Comparison of ENCODE assay signal across 23 cellular contexts in the genomic region with DNA sequence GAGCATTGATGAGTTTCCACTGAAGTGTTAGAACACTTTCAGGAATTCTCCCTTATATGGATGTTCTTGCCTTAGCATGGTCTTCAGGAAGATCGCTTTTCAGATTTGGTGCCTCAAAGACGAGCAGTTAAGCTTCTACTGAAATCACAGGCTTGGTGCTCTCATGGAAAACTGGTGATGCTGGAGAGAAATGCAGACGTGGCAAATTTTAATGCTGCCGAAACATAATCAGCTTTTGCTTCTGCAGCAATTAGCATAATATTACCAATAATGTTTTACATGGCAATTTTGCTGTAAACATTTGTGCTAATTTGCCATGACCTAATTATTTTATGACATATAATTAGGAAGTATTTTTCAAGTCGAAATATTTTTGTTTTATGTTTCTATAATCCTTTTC.
A peak's percentile ranks its signal among the peaks of the same experiment; 100 is the strongest.
DNase-seq lines count a peak whose midpoint lies in the region; ATAC-seq, FAIRE-seq and TF ChIP-seq lines count a peak whose summit lies in the region.
"Had no signal": no experiment of that assay in that cellular context is flagged by ENCODE, and none has a peak within 500 bp of the region (broad histone marks: within the 10 kb centered on the region; RNA-seq: fewer than 3 reads in every experiment).

No MANE protein-coding gene starts in this region.

- TF ChIP-seq EP300 in HepG2 (IDR thresholded peaks at IDR 0.05; ENCODE audit: low read depth in 2 of 2, low read length in 2 of 2) (no peak), HepG2 (CRISPR knock-in tag; IDR thresholded peaks at IDR 0.05; ENCODE audit: borderline replicate concordance) (no peak), K562 (IDR thresholded peaks at IDR 0.05; ENCODE audit: low read length) (no peak)

- H3K4me1 ChIP-seq in HepG2 (ENCODE audit: insufficient read depth, low read length) (no peaks in the 10 kb centered on the region), right lobe of liver (no peaks in the 10 kb centered on the region), K562 (replicated peaks in 1 of 2; ENCODE audit: control insufficient read depth in 2 of 2, insufficient read depth in 2 of 2, low read length in 2 of 2) (no peaks in the 10 kb centered on the region)
- H3K4me1 ChIP-seq: BE2C had no signal

- DNase-seq in HepG2 (ENCODE audit: low spot score) = no peak
- no peak for DNase-seq in right lobe of liver
- no peak for DNase-seq in K562 (ENCODE audit: extremely low read depth in 1 of 4, low spot score in 3 of 4)
- DNase-seq in UCSD-AML1 (lab: John Stamatoyannopoulos, UW; ENCODE audit: unreplicated experiment) = no peak
- DNase-seq in EL = no peak
- DNase-seq: ACHN; BE2C; C1 segment of cervical spinal cord; CD4-positive, alpha-beta memory T cell; CD4-positive, CD25-positive, alpha-beta regulatory T cell; CD8-positive, alpha-beta memory T cell; COR-L47; DMS 273 treated with DMSO at 0.1 percent for 48 hours; DMS153; DMS53; DMS79; DND-41; GF-D8 had no signal

- H4K20me1 ChIP-seq in HepG2 (ENCODE audit: insufficient read depth, low read length) (no peaks in the 10 kb centered on the region), K562 (replicated peaks; ENCODE audit: control insufficient read depth, insufficient read depth, low read length) (no peaks in the 10 kb centered on the region)
- H4K20me1 ChIP-seq: BLaER1 had no signal

- intact Hi-C loops in HepG2 (cut with micrococcal nuclease; ENCODE audit: unreplicated experiment) (no loop called here), right lobe of liver (cut with DNase I) (no loop called here), K562 (cut with micrococcal nuclease) (no loop called here)

- no peaks in the 10 kb centered on the region for H3K9me1 ChIP-seq in K562 (ENCODE audit: control insufficient read depth, insufficient read depth, low read length)

- H3K79me2 ChIP-seq in HepG2 (ENCODE audit: insufficient read depth, low read length) = no peaks in the 10 kb centered on the region
- no peaks in the 10 kb centered on the region for H3K79me2 ChIP-seq in K562 (ENCODE audit: control insufficient read depth, insufficient read depth, low read length)

- H2AFZ ChIP-seq in HepG2 (ENCODE audit: low read length) = no peak overlapping the region
- H2AFZ ChIP-seq in K562 (ENCODE audit: low read depth, low read length) = no peak overlapping the region

- H3K9ac ChIP-seq in HepG2 (ENCODE audit: insufficient read depth, low read depth, low read length) (no peak overlapping the region), K562 (ENCODE audit: insufficient read depth in 1 of 2, low read depth in 2 of 2, low read length in 2 of 2) (no peak overlapping the region)
- H3K9ac ChIP-seq: BLaER1 had no signal

- 17% methylated on average over 5 of the region's 5 CpGs for WGBS in HepG2 (ENCODE audit: low lambda C conversion rate)
- WGBS in right lobe of liver (ENCODE audit: insufficient coverage, low coverage, low lambda C conversion rate, missing lambda C conversion rate) = 52% methylated on average over 5 of the region's 5 CpGs
- WGBS in K562 (ENCODE audit: insufficient coverage, low coverage, missing lambda C conversion rate) = 3% methylated on average over 5 of the region's 5 CpGs

- in situ Hi-C loops in HepG2 (cut with HindIII; ENCODE audit: extremely low pct_ligation_motif_present, low pct_unique_long_range_greater_than_20kb) (no loop called here), K562 (cut with MboI) (no loop called here)

- peaks cover 0 to 7% of the 10 kb centered on the region in 2 experiments; a peak in 4 of 5 replicates for H3K27me3 ChIP-seq in HepG2 (ENCODE audit: control insufficient read depth in 1 of 2, insufficient read depth in 2 of 2, low read length in 2 of 2)
- no peaks in the 10 kb centered on the region for H3K27me3 ChIP-seq in right lobe of liver
- H3K27me3 ChIP-seq in K562 (ENCODE audit: control insufficient read depth in 2 of 2, insufficient read depth in 2 of 2, low read length in 2 of 2) = peaks cover 0 to 14% of the 10 kb centered on the region in 2 experiments; a peak in 3 of 5 replicates
- H3K27me3 ChIP-seq: BLaER1 had no signal

- FAIRE-seq in HepG2 (lab: Jason Lieb, UNC) (no peak), K562 (lab: Jason Lieb, UNC) (no peak)
- FAIRE-seq: G401.6, GM12891, GM19239 had no signal

- BruUV-seq in HepG2 (replicated peaks; lab: Mats Ljungman, UMichigan) (no TSS peak), K562 (replicated peaks; lab: Mats Ljungman, UMichigan) (no TSS peak)

- POLR2A ChIA-PET in HepG2 (lab: Yijun Ruan, JAX) (no interaction called here), K562 (lab: Yijun Ruan, JAX) (no interaction called here)

- CTCF ChIA-PET in HepG2 (lab: Yijun Ruan, JAX; ENCODE audit: low intra/inter-chr PET ratio, low total read pairs) (no interaction called here), K562 (lab: Yijun Ruan, JAX; ENCODE audit: low intra/inter-chr PET ratio) (no interaction called here)

- H3K4me2 ChIP-seq in HepG2 (ENCODE audit: low read depth, low read length) (no peak overlapping the region), K562 (ENCODE audit: insufficient read depth, low read length) (no peak overlapping the region)
- H3K4me2 ChIP-seq: BLaER1 had no signal

- H3K9me3 ChIP-seq in HepG2 (ENCODE audit: low read length) (no peaks in the 10 kb centered on the region), right lobe of liver (no peaks in the 10 kb centered on the region), K562 (replicated peaks; ENCODE audit: control insufficient read depth, insufficient read depth, low read depth, low read length) (no peaks in the 10 kb centered on the region)
- H3K9me3 ChIP-seq: BE2C, BLaER1 had no signal

- TF ChIP-seq RAD21 in HepG2 (CRISPR knock-in tag; IDR thresholded peaks at IDR 0.05) = no peak
- TF ChIP-seq RAD21 in K562 (CRISPR knock-in tag; conservative IDR thresholded peaks at IDR 0.05 in 1 of 2, IDR thresholded peaks at IDR 0.05 in 1 of 2) = no peak

- TF ChIP-seq POLR2A in HepG2 (IDR thresholded peaks at IDR 0.05; ENCODE audit: insufficient read depth in 1 of 2, low read depth in 2 of 2, low read length in 2 of 2) = no peak
- no peak for TF ChIP-seq POLR2A in right lobe of liver (IDR thresholded peaks at IDR 0.05)
- no peak for TF ChIP-seq POLR2A in K562 (conservative IDR thresholded peaks at IDR 0.05)

- H3K36me3 ChIP-seq in HepG2 (replicated peaks in 1 of 2; ENCODE audit: control insufficient read depth in 1 of 2, insufficient read depth in 2 of 2, low read length in 2 of 2) = no peaks in the 10 kb centered on the region
- no peaks in the 10 kb centered on the region for H3K36me3 ChIP-seq in right lobe of liver
- H3K36me3 ChIP-seq in K562 (ENCODE audit: control insufficient read depth, insufficient read depth, low read length) = no peaks in the 10 kb centered on the region
- H3K36me3 ChIP-seq: BE2C, BLaER1 had no signal

- H3K27ac ChIP-seq in HepG2 (ENCODE audit: extremely low read length, insufficient read depth, low read length) (no peak overlapping the region), right lobe of liver (no peak overlapping the region), K562 (ENCODE audit: extremely low read depth, low read depth, low read length) (no peak overlapping the region)
- H3K27ac ChIP-seq: 22Rv1, BLaER1 had no signal

- H3K4me3 ChIP-seq in HepG2 (replicated peaks in 1 of 3; ENCODE audit: insufficient read depth in 1 of 3, low read depth in 2 of 3, low read length in 3 of 3) = no peak overlapping the region
- H3K4me3 ChIP-seq in right lobe of liver = no peak overlapping the region
- H3K4me3 ChIP-seq in K562 = no peak overlapping the region
- H3K4me3 ChIP-seq: BLaER1 had no signal

- no peak for TF ChIP-seq CTCF in HepG2 (CRISPR knock-in tag; IDR thresholded peaks at IDR 0.05)
- TF ChIP-seq CTCF in right lobe of liver (IDR thresholded peaks at IDR 0.05) = no peak
- TF ChIP-seq CTCF in K562 (IDR thresholded peaks at IDR 0.05 in 2 of 3, conservative IDR thresholded peaks at IDR 0.05 in 1 of 3; ENCODE audit: insufficient read depth in 2 of 3, low read depth in 1 of 3, low read length in 3 of 3) = no peak

- ATAC-seq in HepG2 (no peak), right lobe of liver (no peak), K562 (no peak)

TF ChIP-seq in HepG2, 621 proteins besides CTCF, POLR2A, EP300 and RAD21 (continues in another document):
- TF ChIP-seq MAFF (IDR thresholded peaks at IDR 0.05; ENCODE audit: low read depth, low read length) = peak; percentile 80

TF ChIP-seq in K562, 482 proteins besides CTCF, POLR2A, EP300 and RAD21 (continues in another document):
- TF ChIP-seq HDAC6 (IDR thresholded peaks at IDR 0.05; ENCODE audit: low read depth, low read length) (no peak), GTF3C2 (IDR thresholded peaks at IDR 0.05; ENCODE audit: borderline replicate concordance, extremely low read depth, insufficient read length) (no peak), ZBTB8A (IDR thresholded peaks at IDR 0.05; ENCODE audit: partially characterized antibody) (no peak), PHF20 (IDR thresholded peaks at IDR 0.05; ENCODE audit: partially characterized antibody) (no peak), HEY1 (CRISPR knock-in tag; IDR thresholded peaks at IDR 0.05; ENCODE audit: borderline replicate concordance) (no peak), ZNF445 (CRISPR knock-in tag; IDR thresholded peaks at IDR 0.05; ENCODE audit: low read depth) (no peak), SNRNP70 (optimal IDR thresholded peaks at IDR 0.05; ENCODE audit: low read depth, low read length) (no peak)
- TF ChIP-seq, protein P1, sequence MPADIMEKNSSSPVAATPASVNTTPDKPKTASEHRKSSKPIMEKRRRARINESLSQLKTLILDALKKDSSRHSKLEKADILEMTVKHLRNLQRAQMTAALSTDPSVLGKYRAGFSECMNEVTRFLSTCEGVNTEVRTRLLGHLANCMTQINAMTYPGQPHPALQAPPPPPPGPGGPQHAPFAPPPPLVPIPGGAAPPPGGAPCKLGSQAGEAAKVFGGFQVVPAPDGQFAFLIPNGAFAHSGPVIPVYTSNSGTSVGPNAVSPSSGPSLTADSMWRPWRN (IDR thresholded peaks at IDR 0.05; ENCODE audit: low read depth) = no peak

Comparison
In these comparisons a context has a peak if more than half of its experiments do, and no peak if none do; other contexts are left out.
1. Of the 241 proteins assayed by ChIP-seq in both HepG2 and K562: peak only in HepG2: none; only in K562: none; in both: MAFF and MAFK; in neither: 239.